9 cellular contexts compared by ENCODE assay signal in genomic region chr13:23876265-23876664, GRCh38. TPM values are rescaled to one million over a fixed set of nuclear protein-coding genes. Genes with fewer than 3 reads are reported as not detected.
DNase-seq lines count a peak whose midpoint lies in the region; ATAC-seq and TF ChIP-seq lines count a peak whose summit lies in the region.
"Had no signal": no experiment of that assay in that cellular context is flagged by ENCODE, and none has a peak within 500 bp of the region (broad histone marks: within the 10 kb centered on the region; RNA-seq: fewer than 3 reads in every experiment).

No MANE protein-coding gene starts in this region.

- H3K27ac Mint-ChIP-seq in brain: peak overlapping the region in 1 of 5 experiments; percentile 0
- peak overlapping the region in 2 of 3 experiments; percentile 57 to 66 for H3K27ac Mint-ChIP-seq in nephron
- H3K27ac Mint-ChIP-seq: T-helper 1 cell treated with Interleukin-12 subunit alpha and Interleukin-12 subunit beta and Interleukin-4 antibody, amounts not matched to agents 30 μg/mL and 1 μg/mL, for 36 hours had no signal

- no peaks in the 10 kb centered on the region for H3K9me3 Mint-ChIP-seq in brain
- no peaks in the 10 kb centered on the region for H3K9me3 Mint-ChIP-seq in nephron
- H3K9me3 Mint-ChIP-seq: T-helper 1 cell treated with Interleukin-12 subunit alpha and Interleukin-12 subunit beta and Interleukin-4 antibody, amounts not matched to agents 30 μg/mL and 1 μg/mL, for 36 hours had no signal

- DNase-seq in GM10248 (ENCODE audit: extremely low spot score) (no peak), HuH-7 (ENCODE audit: low spot score) (peak; percentile 15)

- ATAC-seq in GM21529 (IDR thresholded peaks at IDR 0.05; ENCODE audit: unreplicated experiment): no peak
- no peak for ATAC-seq in HG03442 (IDR thresholded peaks at IDR 0.05; ENCODE audit: unreplicated experiment)
- ATAC-seq in HG03439 (IDR thresholded peaks at IDR 0.05; ENCODE audit: unreplicated experiment): no peak
- no peak for ATAC-seq in GM19452 (IDR thresholded peaks at IDR 0.05; ENCODE audit: unreplicated experiment)

- H3K4me1 Mint-ChIP-seq in brain: peaks cover 3% of the 10 kb centered on the region
- peaks cover 29% of the 10 kb centered on the region for H3K4me1 Mint-ChIP-seq in nephron

- POLR2A ChIA-PET in GM10248 (lab: Yijun Ruan, JAX): no interaction called here

- H3K36me3 Mint-ChIP-seq in brain: peaks cover 9% of the 10 kb centered on the region
- H3K36me3 Mint-ChIP-seq in nephron (ENCODE audit: low read depth): peaks cover 21% of the 10 kb centered on the region

- no peak overlapping the region for H3K4me3 Mint-ChIP-seq in brain
- no peak overlapping the region for H3K4me3 Mint-ChIP-seq in nephron
- H3K4me3 Mint-ChIP-seq: T-helper 1 cell treated with Interleukin-12 subunit alpha and Interleukin-12 subunit beta and Interleukin-4 antibody, amounts not matched to agents 30 μg/mL and 1 μg/mL, for 36 hours had no signal

- CTCF ChIA-PET in GM10248 (lab: Yijun Ruan, JAX): interaction anchor here (2.2 kb wide), 1 partner anchor 12 kb away, joined by 12 read pairs; the partner anchor contains the start of gene MIPEP

- H3K27me3 Mint-ChIP-seq in brain (no peaks in the 10 kb centered on the region), nephron (ENCODE audit: low read depth) (no peaks in the 10 kb centered on the region)

- TF ChIP-seq CTCF in GM10248 (IDR thresholded peaks at IDR 0.05; ENCODE audit: control extremely low read depth, extremely low read depth, low read depth, missing control alignments): peak; percentile 11
- peak; percentile 51 for TF ChIP-seq CTCF in brain (conservative IDR thresholded peaks at IDR 0.05)
- TF ChIP-seq CTCF in nephron (IDR thresholded peaks at IDR 0.05; ENCODE audit: unreplicated experiment in 3 of 3): peak; percentile 45 to 49 (median 48)

RNA-seq across cellular contexts. Expression of gene MIPEP, which starts 12.9 kb away (rescaled TPM):
- polyA plus RNA-seq in brain (ENCODE audit: insufficient read depth, low read depth, low replicate concordance): 7.8 TPM

RNA-seq across cellular contexts. Expression of gene C1QTNF9B, which starts 21.0 kb away (rescaled TPM):
- polyA plus RNA-seq in brain (ENCODE audit: insufficient read depth, low read depth, low replicate concordance): not detected
